Comparison of ENCODE assay signal across 17 cellular contexts in the genomic region with DNA sequence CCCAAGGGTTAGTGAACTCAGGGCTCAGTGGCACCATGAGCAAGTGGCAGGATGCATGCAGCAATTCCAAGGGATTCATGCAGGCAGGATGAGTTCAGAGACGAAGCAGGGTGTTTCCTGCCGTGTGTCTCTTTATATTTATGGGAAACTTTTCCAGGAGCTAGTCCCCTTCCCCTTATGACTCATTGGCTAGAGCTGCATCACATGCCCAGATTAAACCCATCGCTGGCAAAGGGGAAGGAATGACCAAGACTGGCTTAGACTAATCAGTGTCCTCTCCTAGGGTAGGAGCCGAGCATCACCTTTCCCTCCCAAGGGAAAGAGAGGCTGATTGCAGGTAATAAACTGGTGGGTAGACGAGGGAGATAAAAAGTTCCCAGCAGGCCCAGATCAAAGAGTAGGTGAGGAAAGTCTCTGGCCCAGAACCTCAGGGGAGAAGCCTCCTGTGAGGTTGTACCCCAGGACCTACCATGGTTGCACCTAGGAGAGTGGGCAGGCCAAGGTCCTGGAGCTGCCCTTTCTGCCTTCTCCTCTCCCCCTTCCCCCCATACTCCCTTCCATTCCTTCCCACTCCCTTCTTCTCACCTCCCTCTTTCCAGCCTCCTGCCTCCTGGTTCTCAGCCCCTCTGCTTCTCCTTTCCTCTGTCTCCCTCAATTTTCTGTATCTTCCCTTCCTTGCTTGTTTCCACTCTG.
"Had no signal": no experiment of that assay in that cellular context is flagged by ENCODE, and none has a peak within 500 bp of the region (broad histone marks: within the 10 kb centered on the region; RNA-seq: fewer than 3 reads in every experiment).

No MANE protein-coding gene starts in this region.

- H3K4me1 ChIP-seq: lower lobe of right lung, thyroid gland had no signal

- DNase-seq: activated CD4-positive, alpha-beta memory T cell treated with anti-CD3 and anti-CD28 coated beads for 36 hours; activated CD4-positive, CD25-positive, alpha-beta regulatory T cell treated with anti-CD3 and anti-CD28 coated beads, Interleukin-2, amount 50 U/mL, for 72 hours; activated naive CD4-positive, alpha-beta T cell treated with anti-CD3 and anti-CD28 coated beads for 36 hours; caudate nucleus; effector memory CD4-positive, alpha-beta T cell; hippocampal formation; lower lobe of right lung; midbrain; naive B cell; posterior cingulate gyrus; SW 1271; thyroid gland had no signal

- H3K4me3 Mint-ChIP-seq: activated CD4-positive, alpha-beta memory T cell treated with anti-CD3 and anti-CD28 coated beads for 36 hours; activated naive CD4-positive, alpha-beta T cell treated with anti-CD3 and anti-CD28 coated beads for 36 hours; naive B cell; T-helper 2 cell treated with Interferon-gamma antibody and Interleukin-4, amounts not matched to agents 5 μg/mL and 100 μg/mL, for 36 hours had no signal

- H3K9me3 ChIP-seq: lower lobe of right lung, neutrophil, thyroid gland had no signal

- H3K9me3 Mint-ChIP-seq: activated CD4-positive, alpha-beta memory T cell treated with anti-CD3 and anti-CD28 coated beads for 36 hours; activated naive CD4-positive, alpha-beta T cell treated with anti-CD3 and anti-CD28 coated beads for 36 hours; naive B cell; T-helper 2 cell treated with Interferon-gamma antibody and Interleukin-4, amounts not matched to agents 5 μg/mL and 100 μg/mL, for 36 hours had no signal

- H3K4me1 Mint-ChIP-seq: naive B cell had no signal

- H3K27ac ChIP-seq: epithelial cell of prostate, lower lobe of right lung, neutrophil, skin epidermis, thyroid gland had no signal

- H3K36me3 Mint-ChIP-seq: activated CD4-positive, alpha-beta memory T cell treated with anti-CD3 and anti-CD28 coated beads for 36 hours; naive B cell had no signal

- H3K27ac Mint-ChIP-seq: activated CD4-positive, alpha-beta memory T cell treated with anti-CD3 and anti-CD28 coated beads for 36 hours; activated naive CD4-positive, alpha-beta T cell treated with anti-CD3 and anti-CD28 coated beads for 36 hours; T-helper 2 cell treated with Interferon-gamma antibody and Interleukin-4, amounts not matched to agents 5 μg/mL and 100 μg/mL, for 36 hours had no signal

- H3K36me3 ChIP-seq: lower lobe of right lung, neutrophil, thyroid gland had no signal

- H3K27me3 ChIP-seq: thyroid gland had no signal

- H3K4me3 ChIP-seq: coronary artery, lower lobe of right lung, skin epidermis, thyroid gland had no signal

- ATAC-seq: lower lobe of right lung had no signal
